In genomic region chr10:129579228-129579627, GRCh38 we compare ENCODE assay signal across 18 cellular contexts.
DNase-seq lines count a peak whose midpoint lies in the region; TF ChIP-seq lines count a peak whose summit lies in the region.
"Had no signal": no experiment of that assay in that cellular context is flagged by ENCODE, and none has a peak within 500 bp of the region (broad histone marks: within the 10 kb centered on the region; RNA-seq: fewer than 3 reads in every experiment).

No MANE protein-coding gene starts in this region.

- no peak overlapping the region for H2BK120ac ChIP-seq in neuronal stem cell (ENCODE audit: low read depth, low read length)

- DNase-seq in Karpas-422, result peak; percentile 37
- DNase-seq in neuronal stem cell (ENCODE audit: low spot score), result no peak
- DNase-seq in HAP-1 (ENCODE audit: low spot score in 2 of 2), result no peak
- DNase-seq in SW 1271 (lab: John Stamatoyannopoulos, UW), result no peak
- DNase-seq in activated CD4-positive, CD25-positive, alpha-beta regulatory T cell (lab: John Stamatoyannopoulos, UW), result no peak
- DNase-seq: CD8-positive, alpha-beta T cell; COR-L47; DMS 273 treated with DMSO at 0.1 percent for 48 hours; DMS53; DND-41; EL; GOT3; H7; IMR-90 had no signal

- H3K36me3 ChIP-seq in Karpas-422 (ENCODE audit: insufficient read depth, low read length) (no peaks in the 10 kb centered on the region), neuronal stem cell (replicated peaks in 1 of 2; ENCODE audit: control insufficient read depth in 2 of 2, insufficient read depth in 2 of 2, low read length in 2 of 2) (no peaks in the 10 kb centered on the region), HAP-1 (replicated peaks) (no peaks in the 10 kb centered on the region)

- H3K4ac ChIP-seq in neuronal stem cell (ENCODE audit: low read length), result no peak overlapping the region

- H3K9me3 ChIP-seq in Karpas-422 (ENCODE audit: low read length) (peaks cover 12% of the 10 kb centered on the region), neuronal stem cell (replicated peaks in 1 of 2; ENCODE audit: control insufficient read depth in 2 of 2, insufficient read depth in 1 of 2, low read depth in 1 of 2, low read length in 2 of 2) (no peaks in the 10 kb centered on the region), HAP-1 (no peaks in the 10 kb centered on the region)

- no peaks in the 10 kb centered on the region for H3K79me2 ChIP-seq in Karpas-422 (ENCODE audit: low read length)

- no peak overlapping the region for H2BK12ac ChIP-seq in neuronal stem cell (ENCODE audit: low read length)

- H3K18ac ChIP-seq in neuronal stem cell (ENCODE audit: low read length), result peak overlapping the region; percentile 49

- in situ Hi-C loops in HAP-1 (cut with MboI; ENCODE audit: low sequenced_read_pairs), result no loop called here

- no peak overlapping the region for H2BK5ac ChIP-seq in neuronal stem cell (ENCODE audit: low read length)

- no peaks in the 10 kb centered on the region for H3K79me1 ChIP-seq in neuronal stem cell (ENCODE audit: low read depth, low read length)

- no peaks in the 10 kb centered on the region for H4K20me1 ChIP-seq in Karpas-422 (ENCODE audit: insufficient read depth, low read depth, low read length)
- H4K20me1 ChIP-seq: BLaER1 had no signal

- H2AK5ac ChIP-seq in neuronal stem cell (ENCODE audit: low read depth, low read length), result no peak overlapping the region

- H3K27ac ChIP-seq in C4-2B (peak overlapping the region; percentile 57), Karpas-422 (ENCODE audit: low read length) (no peak overlapping the region), VCaP (peak overlapping the region; percentile 65), neuronal stem cell (replicated peaks; ENCODE audit: low read length) (no peak overlapping the region)
- H3K27ac ChIP-seq: BLaER1 had no signal

- no peak overlapping the region for H2BK15ac ChIP-seq in neuronal stem cell (ENCODE audit: low read length)

- no peak overlapping the region for H4K91ac ChIP-seq in neuronal stem cell (ENCODE audit: low read depth, low read length, poor library complexity)

- no CpG with 5 or more reads among the region's 12 CpGs for WGBS in neuronal stem cell (ENCODE audit: extremely low coverage in 2 of 2, insufficient read length in 2 of 2, insufficient replicate concordance in 1 of 2), 2 donors

- no peaks in the 10 kb centered on the region for H3K4me1 ChIP-seq in Karpas-422 (ENCODE audit: low read length)
- no peaks in the 10 kb centered on the region for H3K4me1 ChIP-seq in neuronal stem cell (ENCODE audit: control insufficient read depth in 2 of 2, insufficient read depth in 1 of 2, low read depth in 1 of 2, low read length in 2 of 2)
- no peaks in the 10 kb centered on the region for H3K4me1 ChIP-seq in HAP-1

- H3K4me3 ChIP-seq in Karpas-422 (ENCODE audit: low read length), result no peak overlapping the region
- no peak overlapping the region for H3K4me3 ChIP-seq in neuronal stem cell (ENCODE audit: low read length in 2 of 2)
- H3K4me3 ChIP-seq in HAP-1, result no peak overlapping the region
- H3K4me3 ChIP-seq: BLaER1, GM12878 had no signal

- TF ChIP-seq CTCF in C4-2B (conservative IDR thresholded peaks at IDR 0.05) (no peak), VCaP (conservative IDR thresholded peaks at IDR 0.05) (no peak)

- H3K9ac ChIP-seq in Karpas-422 (ENCODE audit: low read length) (no peak overlapping the region), neuronal stem cell (ENCODE audit: low read depth, low read length, poor library complexity) (no peak overlapping the region)
- H3K9ac ChIP-seq: BLaER1 had no signal

- H3K14ac ChIP-seq in neuronal stem cell (ENCODE audit: low read length), result no peak overlapping the region

- H3K9me2 ChIP-seq in Karpas-422 (replicated peaks; ENCODE audit: insufficient read depth, low read length), result no peaks in the 10 kb centered on the region

- H4K8ac ChIP-seq in neuronal stem cell (ENCODE audit: low read depth, low read length), result no peak overlapping the region

- H3K4me2 ChIP-seq in Karpas-422 (ENCODE audit: low read depth, low read length, poor library complexity, severe bottlenecking), result no peak overlapping the region
- no peak overlapping the region for H3K4me2 ChIP-seq in neuronal stem cell (ENCODE audit: insufficient read depth, low read length, poor library complexity, severe bottlenecking)
- H3K4me2 ChIP-seq: BLaER1 had no signal

- peak overlapping the region; percentile 46 for H3K23ac ChIP-seq in neuronal stem cell (ENCODE audit: low read depth, low read length, poor library complexity)

- H2AFZ ChIP-seq in Karpas-422 (ENCODE audit: low read length) (no peak overlapping the region), neuronal stem cell (ENCODE audit: low read length) (no peak overlapping the region)

- H3K27me3 ChIP-seq in Karpas-422 (ENCODE audit: low read length) (no peaks in the 10 kb centered on the region), neuronal stem cell (ENCODE audit: control insufficient read depth in 3 of 3, insufficient read depth in 3 of 3, low read depth in 1 of 3, low read length in 3 of 3) (no peaks in the 10 kb centered on the region), HAP-1 (ENCODE audit: low read depth) (no peaks in the 10 kb centered on the region)
- H3K27me3 ChIP-seq: BLaER1 had no signal

Comparison
In these comparisons a context has a peak if more than half of its experiments do, and no peak if none do; other contexts are left out.
1. H3K27ac ChIP-seq: peak in C4-2B (single experiment) and VCaP (single experiment); none in Karpas-422 (single experiment) and neuronal stem cell (single experiment).